19 cellular contexts compared by ENCODE assay signal in the genomic region with DNA sequence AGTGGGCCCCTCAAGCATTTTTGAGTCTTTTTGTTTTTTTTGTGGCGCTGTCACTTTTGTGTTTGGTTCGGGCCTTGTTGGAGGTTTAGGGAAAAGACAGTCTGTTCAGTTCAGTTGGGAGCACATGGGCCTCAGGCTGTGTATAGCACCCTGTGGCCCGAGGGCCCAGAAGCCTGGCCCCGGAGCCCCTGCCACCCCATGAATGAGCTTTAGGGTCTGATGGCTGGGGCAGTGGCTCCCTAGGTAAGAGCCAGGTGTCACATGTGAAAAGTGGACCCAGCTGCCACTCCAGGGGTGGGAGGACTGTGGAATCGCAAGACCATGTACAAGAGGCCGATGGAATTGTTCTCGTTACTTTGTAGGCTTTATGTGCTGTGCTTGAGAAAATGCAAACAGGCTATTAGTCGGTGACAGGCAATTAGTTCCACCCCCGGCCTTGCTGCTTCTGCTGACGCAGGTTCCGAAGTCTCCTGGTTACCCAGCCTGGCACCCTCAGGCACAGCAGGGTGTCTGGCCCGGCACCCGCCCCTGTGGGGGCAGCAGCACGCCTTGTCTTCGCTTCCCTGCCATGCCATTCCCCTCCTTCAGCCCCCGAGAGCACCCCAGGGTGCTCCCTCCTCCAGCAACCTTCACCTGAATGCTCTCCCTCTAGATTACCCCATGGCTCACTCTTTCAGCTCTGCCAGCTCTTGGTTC. TPM values are rescaled to one million over a fixed set of nuclear protein-coding genes. Genes with fewer than 3 reads are reported as not detected.
"Had no signal": no experiment of that assay in that cellular context is flagged by ENCODE, and none has a peak within 500 bp of the region (broad histone marks: within the 10 kb centered on the region; RNA-seq: fewer than 3 reads in every experiment).

No MANE protein-coding gene starts in this region.

- H3K27ac ChIP-seq: left lung, upper lobe of left lung had no signal

- H3K4me3 ChIP-seq: esophagus squamous epithelium, left lung, upper lobe of left lung had no signal

- H3K4me3 Mint-ChIP-seq: activated CD4-positive, alpha-beta T cell treated with anti-CD3 and anti-CD28 coated beads, Interleukin-2, amount 10 ng/mL, durations not matched to agents 7 days and 5 days; activated T-cell treated with anti-CD3 and anti-CD28 coated beads, Interleukin-2, amount 50 U/mL, for 72 hours; nephron had no signal

- H3K27ac Mint-ChIP-seq: activated CD4-positive, alpha-beta T cell treated with anti-CD3 and anti-CD28 coated beads, Interleukin-2, amount 10 ng/mL, durations not matched to agents 7 days and 5 days; activated naive CD4-positive, alpha-beta T cell treated with anti-CD3 and anti-CD28 coated beads, Interleukin-2, amount 50 U/mL, for 72 hours; activated T-cell treated with anti-CD3 and anti-CD28 coated beads, Interleukin-2, amount 50 U/mL, for 72 hours; nephron had no signal

- H3K9me3 Mint-ChIP-seq: nephron had no signal

- H3K4me1 Mint-ChIP-seq: activated CD4-positive, alpha-beta T cell treated with anti-CD3 and anti-CD28 coated beads, Interleukin-2, amount 10 ng/mL, durations not matched to agents 7 days and 5 days had no signal

- H3K27me3 Mint-ChIP-seq: activated CD4-positive, alpha-beta T cell treated with anti-CD3 and anti-CD28 coated beads, Interleukin-2, amount 10 ng/mL, durations not matched to agents 7 days and 5 days had no signal

- H3K27me3 ChIP-seq: left lung, upper lobe of left lung had no signal

- H3K4me1 ChIP-seq: left lung had no signal

- ATAC-seq: activated naive CD4-positive, alpha-beta T cell treated with anti-CD3 and anti-CD28 coated beads, Interleukin-2, amount 50 U/mL, for 72 hours; activated T-cell treated with anti-CD3 and anti-CD28 coated beads, Interleukin-2, amount 50 U/mL, for 72 hours had no signal

- DNase-seq: activated CD4-positive, alpha-beta T cell treated with anti-CD3 and anti-CD28 coated beads, Interleukin-2, amount 10 ng/mL, durations not matched to agents 7 days and 5 days; activated CD4-positive, CD25-positive, alpha-beta regulatory T cell; activated CD8-positive, alpha-beta memory T cell treated with anti-CD3 and anti-CD28 coated beads, Interleukin-2, amount 50 U/mL, for 48 hours; activated gamma-delta T cell; activated T-cell treated with anti-CD3 and anti-CD28 coated beads, Interleukin-2, amount 50 U/mL, for 72 hours; esophagus squamous epithelium; hippocampal formation; kidney; left lung; stimulated activated CD4-positive, alpha-beta T cell treated with anti-CD3 and anti-CD28 coated beads, Interleukin-2, amount 100 ng/mL, for 48 hours; stimulated activated naive CD4-positive, alpha-beta T cell; upper lobe of left lung had no signal

RNA-seq across cellular contexts. Expression of a gene that starts 38.2 kb away (rescaled TPM):
- total RNA-seq: fibroblast of villous mesenchyme, glomerular endothelial cell, osteocyte, pulmonary artery endothelial cell had no signal
- polyA plus RNA-seq: endothelial cell of umbilical vein had no signal
